Comparison of ENCODE assay signal across 23 cellular contexts in the genomic region with DNA sequence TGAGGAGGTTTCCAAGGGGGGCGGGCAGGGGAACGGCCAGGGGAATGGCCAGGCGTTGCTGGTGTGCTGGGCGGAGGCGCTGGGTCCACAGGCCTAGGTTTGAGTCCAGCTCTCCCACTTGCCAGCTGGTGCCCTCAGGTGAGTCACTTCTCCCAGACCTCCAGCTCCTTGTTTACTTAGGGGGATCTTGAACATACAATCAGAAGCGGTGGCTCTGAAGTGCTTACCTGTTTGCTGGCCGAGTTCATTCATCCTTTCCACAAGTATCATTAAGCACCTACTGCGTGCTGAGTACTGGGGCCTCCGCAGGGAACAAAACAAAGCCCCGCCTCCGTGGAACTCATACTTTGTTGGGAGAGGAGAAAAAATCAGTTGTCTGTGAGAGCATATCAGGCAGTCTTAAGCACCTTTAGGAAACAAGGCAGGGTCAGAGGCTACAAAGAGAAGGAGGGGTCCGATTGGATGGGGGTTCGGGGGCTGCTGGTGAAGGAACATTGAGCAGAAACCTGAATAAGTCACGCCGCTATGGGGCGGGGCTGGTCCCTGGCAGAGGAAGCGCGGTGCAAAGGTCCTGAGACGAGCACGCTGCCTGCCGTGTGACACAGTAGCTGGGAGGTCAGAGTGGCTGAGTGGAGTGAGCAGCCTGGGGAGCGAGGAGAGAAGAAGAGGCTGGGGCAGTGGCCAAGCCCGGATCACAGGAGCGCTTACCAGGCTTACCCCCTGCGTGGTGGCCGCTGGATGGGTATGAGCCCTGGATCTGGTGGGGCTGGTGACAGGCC. TPM values are rescaled to one million over a fixed set of nuclear protein-coding genes. Genes with fewer than 3 reads are reported as not detected.
A peak's percentile ranks its signal among the peaks of the same experiment; 100 is the strongest.
DNase-seq lines count a peak whose midpoint lies in the region; ATAC-seq, FAIRE-seq and TF ChIP-seq lines count a peak whose summit lies in the region.
"Had no signal": no experiment of that assay in that cellular context is flagged by ENCODE, and none has a peak within 500 bp of the region (broad histone marks: within the 10 kb centered on the region; RNA-seq: fewer than 3 reads in every experiment).

No MANE protein-coding gene starts in this region.

- H3K27ac ChIP-seq in RWPE1 (peak overlapping the region; percentile 46; the same call in 1 of the 2 replicates), neuronal stem cell (replicated peaks; ENCODE audit: low read length) (peak overlapping the region; percentile 21), spleen (no peak overlapping the region)
- H3K27ac ChIP-seq: BLaER1, coronary artery, esophagus squamous epithelium, neutrophil had no signal

- TF ChIP-seq CTCF in Calu3 (IDR thresholded peaks at IDR 0.05; ENCODE audit: unreplicated experiment) (no peak), RWPE1 (conservative IDR thresholded peaks at IDR 0.05; ENCODE audit: low read depth) (no peak), spleen (IDR thresholded peaks at IDR 0.05 in 8 of 11, conservative IDR thresholded peaks at IDR 0.05 in 3 of 11) (no peak), HFFc6 (IDR thresholded peaks at IDR 0.05) (no peak)

- H3K27ac Mint-ChIP-seq in Calu3 (ENCODE audit: unreplicated experiment) (peak overlapping the region; percentile 56), HFFc6 (no peak overlapping the region; the same call in 1 of the 2 replicates)
- H3K27ac Mint-ChIP-seq: activated CD4-positive, alpha-beta T cell treated with anti-CD3 and anti-CD28 coated beads, Interleukin-2, amount 10 ng/mL, durations not matched to agents 24 days and 14 days; activated CD8-positive, alpha-beta memory T cell treated with anti-CD3 and anti-CD28 coated beads, Interleukin-2, amount 10 ng/mL, durations not matched to agents 7 days and 5 days; activated naive CD4-positive, alpha-beta T cell treated with anti-CD3 and anti-CD28 coated beads for 36 hours; T-helper 1 cell treated with Interleukin-12 subunit alpha and Interleukin-12 subunit beta and Interleukin-4 antibody, amounts not matched to agents 30 μg/mL and 1 μg/mL, for 36 hours had no signal

- POLR2A ChIA-PET in RWPE1 (lab: Yijun Ruan, JAX; ENCODE audit: low non-redundant PET): no interaction called here

- no peak for TF ChIP-seq POLR2A in spleen (IDR thresholded peaks at IDR 0.05)

- H3K4me2 ChIP-seq in neuronal stem cell (ENCODE audit: insufficient read depth, low read length, poor library complexity, severe bottlenecking): no peak overlapping the region
- H3K4me2 ChIP-seq: BLaER1 had no signal

- DNase-seq in Calu3: no peak
- no peak for DNase-seq in RWPE1 (ENCODE audit: low spot score)
- DNase-seq in left lobe of liver (ENCODE audit: low spot score): peak; percentile 89
- no peak for DNase-seq in neuronal stem cell (ENCODE audit: low spot score)
- no peak for DNase-seq in HTR-8/SVneo (ENCODE audit: insufficient read length, low spot score)
- DNase-seq in spleen: no peak
- no peak for DNase-seq in HFFc6
- DNase-seq: ACHN; activated CD4-positive, alpha-beta T cell treated with anti-CD3 and anti-CD28 coated beads, Interleukin-2, amount 10 ng/mL, durations not matched to agents 24 days and 14 days; activated CD8-positive, alpha-beta memory T cell treated with anti-CD3 and anti-CD28 coated beads, Interleukin-2, amount 10 ng/mL, durations not matched to agents 7 days and 5 days; activated naive CD4-positive, alpha-beta T cell treated with anti-CD3 and anti-CD28 coated beads for 36 hours; amygdala; esophagus squamous epithelium; hypothalamus; NCI-H2081 had no signal

- no peak overlapping the region for H2AFZ ChIP-seq in neuronal stem cell (ENCODE audit: low read length)

- no peak overlapping the region for H3K4ac ChIP-seq in neuronal stem cell (ENCODE audit: low read length)

- peak overlapping the region; percentile 9 for H3K18ac ChIP-seq in neuronal stem cell (ENCODE audit: low read length)

- H3K4me3 Mint-ChIP-seq in Calu3 (ENCODE audit: low read depth, unreplicated experiment) (no peak overlapping the region), HFFc6 (no peak overlapping the region)
- H3K4me3 Mint-ChIP-seq: activated CD4-positive, alpha-beta T cell treated with anti-CD3 and anti-CD28 coated beads, Interleukin-2, amount 10 ng/mL, durations not matched to agents 24 days and 14 days; activated CD8-positive, alpha-beta memory T cell treated with anti-CD3 and anti-CD28 coated beads, Interleukin-2, amount 10 ng/mL, durations not matched to agents 7 days and 5 days; activated naive CD4-positive, alpha-beta T cell treated with anti-CD3 and anti-CD28 coated beads for 36 hours; T-helper 1 cell treated with Interleukin-12 subunit alpha and Interleukin-12 subunit beta and Interleukin-4 antibody, amounts not matched to agents 30 μg/mL and 1 μg/mL, for 36 hours had no signal

- peak overlapping the region; percentile 41 for H2AK5ac ChIP-seq in neuronal stem cell (ENCODE audit: low read depth, low read length)

- H4K8ac ChIP-seq in neuronal stem cell (ENCODE audit: low read depth, low read length): no peak overlapping the region

- no peak overlapping the region for H4K91ac ChIP-seq in neuronal stem cell (ENCODE audit: low read depth, low read length, poor library complexity)

- H3K27me3 ChIP-seq in neuronal stem cell (ENCODE audit: control insufficient read depth in 3 of 3, insufficient read depth in 3 of 3, low read depth in 1 of 3, low read length in 3 of 3) (no peaks in the 10 kb centered on the region), spleen (replicated peaks in 1 of 7) (no peaks in the 10 kb centered on the region)
- H3K27me3 ChIP-seq: BLaER1, esophagus squamous epithelium, neutrophil had no signal

- no peak overlapping the region for H3K4me3 ChIP-seq in neuronal stem cell (ENCODE audit: low read length in 2 of 2)
- H3K4me3 ChIP-seq in spleen: no peak overlapping the region
- H3K4me3 ChIP-seq: BLaER1, coronary artery, esophagus squamous epithelium had no signal

- H3K23ac ChIP-seq in neuronal stem cell (ENCODE audit: low read depth, low read length, poor library complexity): no peak overlapping the region

- H3K79me1 ChIP-seq in neuronal stem cell (ENCODE audit: low read depth, low read length): no peaks in the 10 kb centered on the region

- peak overlapping the region; percentile 76 for H2BK5ac ChIP-seq in neuronal stem cell (ENCODE audit: low read length)

- H3K4me1 Mint-ChIP-seq in Calu3 (ENCODE audit: low read depth, unreplicated experiment) (peaks cover 10% of the 10 kb centered on the region), HFFc6 (ENCODE audit: low read depth) (no peaks in the 10 kb centered on the region)
- H3K4me1 Mint-ChIP-seq: activated CD4-positive, alpha-beta T cell treated with anti-CD3 and anti-CD28 coated beads, Interleukin-2, amount 10 ng/mL, durations not matched to agents 24 days and 14 days; activated CD8-positive, alpha-beta memory T cell treated with anti-CD3 and anti-CD28 coated beads, Interleukin-2, amount 10 ng/mL, durations not matched to agents 7 days and 5 days had no signal

- ATAC-seq in left lobe of liver (peak; percentile 88), HG02678 (IDR thresholded peaks at IDR 0.05; ENCODE audit: unreplicated experiment) (no peak)
- ATAC-seq: activated CD8-positive, alpha-beta memory T cell treated with anti-CD3 and anti-CD28 coated beads, Interleukin-2, amount 10 ng/mL, durations not matched to agents 7 days and 5 days had no signal

- H2BK120ac ChIP-seq in neuronal stem cell (ENCODE audit: low read depth, low read length): no peak overlapping the region

- H2BK15ac ChIP-seq in neuronal stem cell (ENCODE audit: low read length): peak overlapping the region; percentile 19

- BruUV-seq in Calu3 (replicated peaks; lab: Mats Ljungman, UMichigan): no TSS peak

- H3K4me1 ChIP-seq in neuronal stem cell (ENCODE audit: control insufficient read depth in 2 of 2, insufficient read depth in 1 of 2, low read depth in 1 of 2, low read length in 2 of 2): peaks cover 0 to 24% of the 10 kb centered on the region in 2 donors
- H3K4me1 ChIP-seq in spleen: no peaks in the 10 kb centered on the region
- H3K4me1 ChIP-seq: esophagus squamous epithelium had no signal

- H3K9me3 ChIP-seq in neuronal stem cell (replicated peaks in 1 of 2; ENCODE audit: control insufficient read depth in 2 of 2, insufficient read depth in 1 of 2, low read depth in 1 of 2, low read length in 2 of 2): no peaks in the 10 kb centered on the region
- H3K9me3 ChIP-seq in spleen: no peaks in the 10 kb centered on the region
- H3K9me3 ChIP-seq: BLaER1, esophagus squamous epithelium, neutrophil had no signal

- no peak overlapping the region for H3K9ac ChIP-seq in neuronal stem cell (ENCODE audit: low read depth, low read length, poor library complexity)
- H3K9ac ChIP-seq: BLaER1 had no signal

- no peak for FAIRE-seq in HTR-8/SVneo (lab: Jason Lieb, UNC)
- FAIRE-seq: frontal cortex, GM12891, urothelium cell line had no signal

- intact Hi-C loops in Calu3 (cut with micrococcal nuclease; ENCODE audit: unreplicated experiment) (no loop called here), spleen (cut with DNase I; ENCODE audit: low total_unique reads) (no loop called here)

- H3K36me3 ChIP-seq in neuronal stem cell (replicated peaks in 1 of 2; ENCODE audit: control insufficient read depth in 2 of 2, insufficient read depth in 2 of 2, low read length in 2 of 2) (peaks cover 45 to 98% of the 10 kb centered on the region in 2 donors), spleen (peaks cover 0 to 99% (median 42%) of the 10 kb centered on the region in 6 donors)

- no peaks in the 10 kb centered on the region for H3K9me3 Mint-ChIP-seq in Calu3 (ENCODE audit: low read depth, unreplicated experiment)
- H3K9me3 Mint-ChIP-seq in HFFc6: no peaks in the 10 kb centered on the region
- H3K9me3 Mint-ChIP-seq: activated CD4-positive, alpha-beta T cell treated with anti-CD3 and anti-CD28 coated beads, Interleukin-2, amount 10 ng/mL, durations not matched to agents 24 days and 14 days; activated naive CD4-positive, alpha-beta T cell treated with anti-CD3 and anti-CD28 coated beads for 36 hours; T-helper 1 cell treated with Interleukin-12 subunit alpha and Interleukin-12 subunit beta and Interleukin-4 antibody, amounts not matched to agents 30 μg/mL and 1 μg/mL, for 36 hours had no signal

- H2BK12ac ChIP-seq in neuronal stem cell (ENCODE audit: low read length): no peak overlapping the region

- peak overlapping the region; percentile 77 for H3K14ac ChIP-seq in neuronal stem cell (ENCODE audit: low read length)

- H3K27me3 Mint-ChIP-seq in Calu3 (ENCODE audit: unreplicated experiment): no peaks in the 10 kb centered on the region
- no peaks in the 10 kb centered on the region; the same call in 1 of the 2 replicates for H3K27me3 Mint-ChIP-seq in HFFc6 (ENCODE audit: insufficient read depth)
- H3K27me3 Mint-ChIP-seq: activated CD4-positive, alpha-beta T cell treated with anti-CD3 and anti-CD28 coated beads, Interleukin-2, amount 10 ng/mL, durations not matched to agents 24 days and 14 days; activated CD8-positive, alpha-beta memory T cell treated with anti-CD3 and anti-CD28 coated beads, Interleukin-2, amount 10 ng/mL, durations not matched to agents 7 days and 5 days had no signal

- CTCF ChIA-PET in Calu3 (lab: Charles Lee): no interaction called here
- CTCF ChIA-PET in RWPE1 (lab: Yijun Ruan, JAX): interaction anchor here (1.5 kb wide), 1 partner anchor 9 kb away, joined by 10 read pairs; no protein-coding TSS in a partner anchor

- no CpG with 5 or more reads among the region's 26 CpGs for WGBS in neuronal stem cell (ENCODE audit: extremely low coverage in 2 of 2, insufficient read length in 2 of 2, insufficient replicate concordance in 1 of 2), 2 donors
- 90 to 95% (median 94%) methylated on average over 26 of the region's 26 CpGs for WGBS in spleen, 5 donors

- H3K36me3 Mint-ChIP-seq in Calu3 (ENCODE audit: insufficient read depth, unreplicated experiment) (peaks cover 34% of the 10 kb centered on the region), HFFc6 (ENCODE audit: low read depth) (peaks cover 3% of the 10 kb centered on the region; the same call in 1 of the 2 replicates)

RNA-seq across cellular contexts. Expression of gene MVK, which starts 15.1 kb away (rescaled TPM):
- total RNA-seq in Calu3 (2022): 41.6 and 46.7 TPM in 2 replicates
- total RNA-seq in left lobe of liver: 16.5 TPM
- polyA plus RNA-seq in neuronal stem cell (2013, experiment 1 of 2): 25.4 TPM
- 26.4 TPM for polyA plus RNA-seq in neuronal stem cell (2013, experiment 2 of 2)
- total RNA-seq in spleen: 10 to 100 TPM in 2 of 7 donors, 1 to 10 TPM in 5; 6.2 to 11.4 (median 9.2) TPM
- 10 to 100 TPM in 2 of 3 donors, 1 to 10 TPM in 1; 7.8 to 16.5 (median 11.3) TPM for polyA plus RNA-seq in spleen
- 10 to 100 TPM in 1 of 6 experiments, 1 to 10 TPM in 5; 7.1 to 10.4 (median 7.9) TPM for total RNA-seq in HFFc6 (2021; fragmentation: NEBNext Ultra II Directional; extraction: Animal tissue kit (Norgen Biotek cat#: 25700))

RNA-seq across cellular contexts. Expression of gene MMAB, which starts 15.3 kb away (rescaled TPM):
- total RNA-seq in Calu3 (2022) (70.2 and 82.8 TPM in 2 replicates), left lobe of liver (41.1 TPM), spleen (10 to 100 TPM; 14.5 to 23.0 (median 19.3) TPM)
- 27.4 TPM for polyA plus RNA-seq in neuronal stem cell (2013, experiment 1 of 2)
- 27.9 TPM for polyA plus RNA-seq in neuronal stem cell (2013, experiment 2 of 2)
- polyA plus RNA-seq in spleen: 10 to 100 TPM; 31.1 to 41.7 (median 33.6) TPM
- total RNA-seq in HFFc6 (2021; fragmentation: NEBNext Ultra II Directional; extraction: Animal tissue kit (Norgen Biotek cat#: 25700)): 10 to 100 TPM; 12.8 to 23.1 (median 18.7) TPM

Comparison
In these comparisons a context has a peak if more than half of its experiments do, and no peak if none do; other contexts are left out.
1. H3K27ac ChIP-seq: peak in RWPE1 (single experiment) and neuronal stem cell (single experiment); none in spleen (0 of 8).